In the genomic region with DNA sequence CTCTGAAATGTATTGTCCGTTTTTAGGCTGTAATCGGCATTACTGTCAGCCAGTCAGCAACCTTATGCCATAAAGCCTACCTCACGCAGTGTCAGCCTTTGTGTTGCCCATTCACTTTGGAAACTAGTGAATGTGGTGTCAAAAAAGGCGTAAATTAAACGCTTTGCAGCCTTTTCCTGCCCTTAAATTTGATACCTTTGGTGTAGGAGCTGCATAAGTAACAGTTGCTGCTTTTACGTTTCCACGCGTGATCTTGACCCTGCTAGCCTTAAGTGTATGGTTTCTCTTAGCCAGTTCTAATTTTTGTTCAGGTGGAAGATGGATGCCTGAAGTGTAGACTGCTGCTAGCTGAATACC, we compare ENCODE assay signal across 8 cellular contexts.
A peak's percentile ranks its signal among the peaks of the same experiment; 100 is the strongest.
DNase-seq lines count a peak whose midpoint lies in the region; ATAC-seq, FAIRE-seq and TF ChIP-seq lines count a peak whose summit lies in the region.

No MANE protein-coding gene starts in this region.

- H3K9ac ChIP-seq in mucosa of stomach (ENCODE audit: low read length) = peak overlapping the region; percentile 67

- DNase-seq in HTR-8/SVneo (ENCODE audit: insufficient read length, low spot score) (no peak), cardiac fibroblast (ENCODE audit: low read depth in 2 of 2) (no peak), posterior vena cava (ENCODE audit: low spot score) (no peak), CD1c-positive myeloid dendritic cell (ENCODE audit: extremely low spot score) (no peak)

- H3K79me2 ChIP-seq in ACC112 (ENCODE audit: control insufficient read depth, insufficient read depth, low read length, unreplicated experiment) = peaks cover 28% of the 10 kb centered on the region

- H3K27ac ChIP-seq in ACC112 (ENCODE audit: low read depth, low read length) = peak overlapping the region; percentile 49; the same call in 1 of the 2 replicates

- ATAC-seq in GM18511 (IDR thresholded peaks at IDR 0.05; ENCODE audit: unreplicated experiment) (no peak), GM18498 (IDR thresholded peaks at IDR 0.05; ENCODE audit: unreplicated experiment) (no peak)

- H3K9me3 ChIP-seq in mucosa of stomach (ENCODE audit: control insufficient read depth, low read length) = no peaks in the 10 kb centered on the region

- H3K4me3 ChIP-seq in ACC112 (ENCODE audit: low read depth, low read length) (peak overlapping the region; percentile 91), cardiac fibroblast (replicated peaks in 1 of 2; ENCODE audit: low read depth in 2 of 2, low read length in 2 of 2) (peak overlapping the region; percentile 84 to 85), mucosa of stomach (ENCODE audit: low read length) (peak overlapping the region; percentile 86)

- peak overlapping the region; percentile 43 for H2AFZ ChIP-seq in ACC112 (ENCODE audit: low read length, unreplicated experiment)

- H3K36me3 ChIP-seq in ACC112 (ENCODE audit: insufficient read depth, low read length) (peaks cover 44% of the 10 kb centered on the region), mucosa of stomach (ENCODE audit: control insufficient read depth, insufficient read depth, low read length) (no peaks in the 10 kb centered on the region)

- peaks cover 19% of the 10 kb centered on the region for H3K4me1 ChIP-seq in ACC112 (ENCODE audit: control insufficient read depth, insufficient read depth, low read length, unreplicated experiment)
- H3K4me1 ChIP-seq in mucosa of stomach (ENCODE audit: control insufficient read depth, insufficient read depth, low read length) = peaks cover 5% of the 10 kb centered on the region

- FAIRE-seq in HTR-8/SVneo (lab: Jason Lieb, UNC) = peak; percentile 48

- H3K27me3 ChIP-seq in ACC112 (ENCODE audit: insufficient read depth, low read length) (no peaks in the 10 kb centered on the region), mucosa of stomach (ENCODE audit: control insufficient read depth, insufficient read depth, low read length) (no peaks in the 10 kb centered on the region)

- intact Hi-C loops in posterior vena cava (cut with DNase I) = no loop called here

- no peak for TF ChIP-seq CTCF in cardiac fibroblast (IDR thresholded peaks at IDR 0.05; ENCODE audit: low read depth, low read length)
